ENCODE assay signal across 9 cellular contexts in genomic region chr22:38941488-38941987, GRCh38. TPM values are rescaled to one million over a fixed set of nuclear protein-coding genes. Genes with fewer than 3 reads are reported as not detected.
DNase-seq lines count a peak whose midpoint lies in the region; ATAC-seq and TF ChIP-seq lines count a peak whose summit lies in the region.
"Had no signal": no experiment of that assay in that cellular context is flagged by ENCODE, and none has a peak within 500 bp of the region (broad histone marks: within the 10 kb centered on the region; RNA-seq: fewer than 3 reads in every experiment).

No MANE protein-coding gene starts in this region.

- intact Hi-C loops in dendritic cell treated with granulocyte-macrophage colony-stimulating factor and Interleukin-4, amounts not matched to agents 40 ng/mL and 50 ng/mL, for 4 days (cut with micrococcal nuclease), result loop anchor here (2.0 to 5.0 kb wide), 3 partner anchors 13 to 71 kb away; no protein-coding TSS in a partner anchor
- intact Hi-C loops in mammary epithelial cell (cut with micrococcal nuclease), result no loop called here

- peaks cover 8% of the 10 kb centered on the region for H3K9me3 Mint-ChIP-seq in dendritic cell treated with granulocyte-macrophage colony-stimulating factor and Interleukin-4, amounts not matched to agents 40 ng/mL and 50 ng/mL, for 4 days
- H3K9me3 Mint-ChIP-seq in stimulated activated memory B cell treated with anti-CD40 and anti-IgM and Interleukin-4, amounts not matched to agents 10 μg/mL and 1 μg/mL and 100 μg/mL, for 72 hours, result no peaks in the 10 kb centered on the region
- H3K9me3 Mint-ChIP-seq in WTC11, result no peaks in the 10 kb centered on the region

- POLR2A ChIA-PET in WTC11 (lab: Charles Lee), result no interaction called here

- H3K9ac ChIP-seq in mammary epithelial cell (ENCODE audit: insufficient read depth, low read length), result no peak overlapping the region

- no peaks in the 10 kb centered on the region for H3K9me3 ChIP-seq in mammary epithelial cell (replicated peaks; ENCODE audit: insufficient read depth, low read length)
- H3K9me3 ChIP-seq: adrenal gland had no signal

- H3K27me3 Mint-ChIP-seq in dendritic cell treated with granulocyte-macrophage colony-stimulating factor and Interleukin-4, amounts not matched to agents 40 ng/mL and 50 ng/mL, for 4 days, result peaks cover 48% of the 10 kb centered on the region
- peaks cover 65% of the 10 kb centered on the region for H3K27me3 Mint-ChIP-seq in stimulated activated memory B cell treated with anti-CD40 and anti-IgM and Interleukin-4, amounts not matched to agents 10 μg/mL and 1 μg/mL and 100 μg/mL, for 72 hours
- H3K27me3 Mint-ChIP-seq in WTC11 (ENCODE audit: low read depth), result peaks cover 10% of the 10 kb centered on the region

- peak; percentile 62 for ATAC-seq in GM21515 (IDR thresholded peaks at IDR 0.05; ENCODE audit: unreplicated experiment)
- ATAC-seq in stimulated activated memory B cell treated with anti-CD40 and anti-IgM and Interleukin-4, amounts not matched to agents 10 μg/mL and 1 μg/mL and 100 μg/mL, for 72 hours, result peak; percentile 92
- ATAC-seq in WTC11, result no peak
- no peak for ATAC-seq in HG03378 (IDR thresholded peaks at IDR 0.05; ENCODE audit: unreplicated experiment)

- BruUV-seq in mammary epithelial cell (replicated peaks; lab: Mats Ljungman, UMichigan), result no TSS peak

- H2AFZ ChIP-seq in mammary epithelial cell (ENCODE audit: low read depth, low read length), result no peak overlapping the region

- in situ Hi-C loops in mammary epithelial cell (cut with MboI; ENCODE audit: low sequenced_read_pairs in 2 of 2), result no loop called here

- no peak overlapping the region for H3K4me2 ChIP-seq in mammary epithelial cell (ENCODE audit: insufficient read depth, low read depth, low read length)

- H4K20me1 ChIP-seq in mammary epithelial cell (ENCODE audit: insufficient read depth, low read length), result no peaks in the 10 kb centered on the region

- no peaks in the 10 kb centered on the region for H3K36me3 Mint-ChIP-seq in dendritic cell treated with granulocyte-macrophage colony-stimulating factor and Interleukin-4, amounts not matched to agents 40 ng/mL and 50 ng/mL, for 4 days (ENCODE audit: low read depth)
- no peaks in the 10 kb centered on the region for H3K36me3 Mint-ChIP-seq in stimulated activated memory B cell treated with anti-CD40 and anti-IgM and Interleukin-4, amounts not matched to agents 10 μg/mL and 1 μg/mL and 100 μg/mL, for 72 hours
- H3K36me3 Mint-ChIP-seq in WTC11, result no peaks in the 10 kb centered on the region

- H3K79me2 ChIP-seq in mammary epithelial cell (ENCODE audit: insufficient read depth, low read length), result no peaks in the 10 kb centered on the region

- no peaks in the 10 kb centered on the region for H3K36me3 ChIP-seq in mammary epithelial cell (ENCODE audit: insufficient read depth, low read length)
- H3K36me3 ChIP-seq: adrenal gland had no signal

- no peak for TF ChIP-seq CTCF in WTC11 (IDR thresholded peaks at IDR 0.05)
- TF ChIP-seq CTCF in mammary epithelial cell (conservative IDR thresholded peaks at IDR 0.05 in 1 of 2, IDR thresholded peaks at IDR 0.05 in 1 of 2; ENCODE audit: extremely low read depth in 1 of 2, insufficient read depth in 1 of 2, low read depth in 1 of 2, low read length in 2 of 2), result no peak

- peak overlapping the region; percentile 68 for H3K4me3 Mint-ChIP-seq in dendritic cell treated with granulocyte-macrophage colony-stimulating factor and Interleukin-4, amounts not matched to agents 40 ng/mL and 50 ng/mL, for 4 days
- H3K4me3 Mint-ChIP-seq in stimulated activated memory B cell treated with anti-CD40 and anti-IgM and Interleukin-4, amounts not matched to agents 10 μg/mL and 1 μg/mL and 100 μg/mL, for 72 hours, result peak overlapping the region; percentile 71
- H3K4me3 Mint-ChIP-seq in WTC11, result no peak overlapping the region

- dilution Hi-C loops in mammary epithelial cell (cut with HindIII; ENCODE audit: low sequenced_read_pairs), result no loop called here

- H3K27ac ChIP-seq in mammary epithelial cell (ENCODE audit: insufficient read depth, low read depth, low read length), result no peak overlapping the region

- peak overlapping the region; percentile 87 for H3K27ac Mint-ChIP-seq in dendritic cell treated with granulocyte-macrophage colony-stimulating factor and Interleukin-4, amounts not matched to agents 40 ng/mL and 50 ng/mL, for 4 days
- H3K27ac Mint-ChIP-seq in stimulated activated memory B cell treated with anti-CD40 and anti-IgM and Interleukin-4, amounts not matched to agents 10 μg/mL and 1 μg/mL and 100 μg/mL, for 72 hours, result peak overlapping the region; percentile 69
- H3K27ac Mint-ChIP-seq in WTC11, result no peak overlapping the region

- H3K27me3 ChIP-seq in mammary epithelial cell (ENCODE audit: insufficient read depth, low read length), result peaks cover 4% of the 10 kb centered on the region
- H3K27me3 ChIP-seq: adrenal gland had no signal

- no peak overlapping the region for H3K4me3 ChIP-seq in mammary epithelial cell (replicated peaks in 1 of 3; ENCODE audit: insufficient read depth in 1 of 3, low read depth in 2 of 3, low read length in 3 of 3)
- H3K4me3 ChIP-seq: adrenal gland had no signal

- H3K4me1 ChIP-seq in mammary epithelial cell (ENCODE audit: insufficient read depth, low read length), result no peaks in the 10 kb centered on the region
- H3K4me1 ChIP-seq: adrenal gland had no signal

- DNase-seq in Daoy (ENCODE audit: low read depth) (peak; percentile 58), NOMO-1 treated with DMSO at 0.1 percent for 48 hours (lab: John Stamatoyannopoulos, UW; ENCODE audit: unreplicated experiment) (peak; percentile 93), WTC11 (ENCODE audit: low spot score) (no peak), mammary epithelial cell (no peak)

- 75% methylated on average over 13 of the region's 13 CpGs for WGBS in mammary epithelial cell (ENCODE audit: low coverage, missing lambda C conversion rate)

- CTCF ChIA-PET in WTC11 (lab: Charles Lee), result interaction anchor here (1.5 kb wide), 1 partner anchor 73 kb away, joined by 6 read pairs; no protein-coding TSS in a partner anchor
- CTCF ChIA-PET in mammary epithelial cell (lab: Charles Lee; ENCODE audit: low non-redundant PET), result no interaction called here

- H3K4me1 Mint-ChIP-seq in dendritic cell treated with granulocyte-macrophage colony-stimulating factor and Interleukin-4, amounts not matched to agents 40 ng/mL and 50 ng/mL, for 4 days (ENCODE audit: low read depth), result peaks cover 82% of the 10 kb centered on the region
- peaks cover 47% of the 10 kb centered on the region for H3K4me1 Mint-ChIP-seq in stimulated activated memory B cell treated with anti-CD40 and anti-IgM and Interleukin-4, amounts not matched to agents 10 μg/mL and 1 μg/mL and 100 μg/mL, for 72 hours
- peaks cover 15% of the 10 kb centered on the region for H3K4me1 Mint-ChIP-seq in WTC11

TF ChIP-seq in WTC11, 78 proteins besides CTCF, POLR2A, EP300 and RAD21:
- TF ChIP-seq TP53 (CRISPR knock-in tag; IDR thresholded peaks at IDR 0.05) (no peak), FOXK1 (CRISPR knock-in tag; IDR thresholded peaks at IDR 0.05) (no peak), ARID4B (CRISPR knock-in tag; IDR thresholded peaks at IDR 0.05; ENCODE audit: borderline replicate concordance) (no peak)
TF ChIP-seq in WTC11: peak in this region for 0.

RNA-seq across cellular contexts. Expression of gene APOBEC3A, which starts 15.9 kb away (rescaled TPM):
- not detected in 2 replicates for total RNA-seq in Daoy (2014; rRNA removed; shearing (Covaris generic))
- total RNA-seq in WTC11 (2021) (not detected in 3 replicates), mammary epithelial cell (not detected)
- not detected for polyA plus RNA-seq in mammary epithelial cell
- polyA minus RNA-seq in mammary epithelial cell, result not detected

RNA-seq across cellular contexts. Expression of gene APOBEC3B, which starts 40.6 kb away (rescaled TPM):
- 4.5 and 5.1 TPM in 2 replicates for total RNA-seq in Daoy (2014; rRNA removed; shearing (Covaris generic))
- total RNA-seq in WTC11 (2021), result 4.0 to 7.5 TPM (median 6.4 TPM) in 3 replicates
- 10 to 100 TPM in 1 of 2 donors, under 1 TPM in 1; 0.83 to 21.2 TPM for total RNA-seq in mammary epithelial cell
- polyA plus RNA-seq in mammary epithelial cell, result 21.6 TPM
- 17.2 TPM for polyA minus RNA-seq in mammary epithelial cell

Comparison
In these comparisons a context has a peak if more than half of its experiments do, and no peak if none do; other contexts are left out.
1. DNase-seq: peak in Daoy (single experiment) and NOMO-1 treated with DMSO at 0.1 percent for 48 hours (single experiment); none in WTC11 (single experiment) and mammary epithelial cell (single experiment).
2. ATAC-seq: peak in GM21515 (single experiment) and stimulated activated memory B cell treated with anti-CD40 and anti-IgM and Interleukin-4, amounts not matched to agents 10 μg/mL and 1 μg/mL and 100 μg/mL, for 72 hours (single experiment); none in WTC11 (single experiment) and HG03378 (single experiment).